12 cellular contexts compared by ENCODE assay signal in the genomic region with DNA sequence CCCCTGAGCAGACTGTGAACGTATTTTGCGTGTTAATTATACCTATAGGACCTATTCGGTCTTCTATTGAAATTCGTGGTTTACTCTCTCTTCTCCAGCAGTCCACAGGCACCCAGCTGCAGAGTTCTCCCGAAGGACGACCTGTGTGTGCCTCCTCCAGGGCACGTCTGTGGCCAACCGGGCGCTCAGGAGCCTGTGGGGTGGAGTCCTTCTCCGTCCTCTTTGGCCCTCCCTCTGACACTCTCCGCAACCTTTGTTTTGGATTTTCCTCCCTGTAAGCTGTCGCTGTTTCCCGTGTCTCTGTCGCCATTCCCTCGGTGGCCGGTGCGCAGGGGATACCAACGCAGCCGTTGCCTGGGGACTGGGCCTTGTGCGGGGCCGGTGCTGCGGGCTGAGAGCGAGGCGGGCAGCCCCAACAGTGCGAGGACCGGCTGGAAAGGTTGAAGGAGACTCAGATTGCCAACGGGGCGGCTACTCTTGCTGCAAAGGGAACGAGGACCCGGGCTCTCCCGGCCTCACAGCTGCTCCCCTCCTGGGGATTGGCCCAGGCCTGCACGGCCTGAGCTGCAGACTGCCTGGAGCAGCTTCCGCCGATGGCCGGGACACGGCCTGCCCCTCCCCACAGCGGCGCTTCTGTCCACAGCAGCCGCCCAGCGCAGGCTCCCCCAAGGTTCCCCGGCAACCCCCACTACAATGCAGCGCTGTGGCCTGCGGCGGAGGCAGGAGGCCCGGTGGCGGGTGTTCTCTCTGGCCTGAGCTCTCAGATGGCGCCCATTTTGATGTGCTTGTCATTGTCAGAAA.
DNase-seq lines count a peak whose midpoint lies in the region; ATAC-seq, FAIRE-seq and TF ChIP-seq lines count a peak whose summit lies in the region.
"Had no signal": no experiment of that assay in that cellular context is flagged by ENCODE, and none has a peak within 500 bp of the region (broad histone marks: within the 10 kb centered on the region; RNA-seq: fewer than 3 reads in every experiment).

No MANE protein-coding gene starts in this region.

- peaks cover 12% of the 10 kb centered on the region for H3K9me3 Mint-ChIP-seq in nephron progenitor cell

- TF ChIP-seq RAD21 in liver (IDR thresholded peaks at IDR 0.05): peak in 1 of 2 donors; percentile 12
- no peak for TF ChIP-seq RAD21 in HepG2 (CRISPR knock-in tag; IDR thresholded peaks at IDR 0.05)

- H3K27me3 Mint-ChIP-seq in nephron progenitor cell (ENCODE audit: low read depth, poor library complexity): peaks cover 11% of the 10 kb centered on the region

- CTCF ChIA-PET in HepG2 (lab: Yijun Ruan, JAX; ENCODE audit: low intra/inter-chr PET ratio, low total read pairs): no interaction called here

- H3K4me3 ChIP-seq in liver (ENCODE audit: low read depth in 1 of 3, low read length in 3 of 3) (peak overlapping the region in 2 of 3 donors; percentile 16 to 19), HepG2 (replicated peaks in 1 of 3; ENCODE audit: insufficient read depth in 1 of 3, low read depth in 2 of 3, low read length in 3 of 3) (no peak overlapping the region)

- intact Hi-C loops in HepG2 (cut with micrococcal nuclease; ENCODE audit: unreplicated experiment): no loop called here

- TF ChIP-seq CTCF in liver (IDR thresholded peaks at IDR 0.05; ENCODE audit: low read depth, low read length, missing input control) (no peak), HepG2 (CRISPR knock-in tag; IDR thresholded peaks at IDR 0.05) (no peak), nephron progenitor cell (IDR thresholded peaks at IDR 0.05) (no peak), GM20000 (IDR thresholded peaks at IDR 0.05; ENCODE audit: extremely low read depth, missing control alignments) (no peak)

- H3K27ac ChIP-seq in liver (ENCODE audit: low read depth in 1 of 2, low read length in 2 of 2) (no peak overlapping the region), HepG2 (ENCODE audit: extremely low read length, insufficient read depth, low read length) (no peak overlapping the region)

- BruUV-seq in HepG2 (replicated peaks; lab: Mats Ljungman, UMichigan): no TSS peak

- H3K9ac ChIP-seq in liver (ENCODE audit: low read depth in 1 of 2, low read length in 2 of 2) (no peak overlapping the region), HepG2 (ENCODE audit: insufficient read depth, low read depth, low read length) (no peak overlapping the region)

- H3K4me1 ChIP-seq in liver (ENCODE audit: control insufficient read depth in 4 of 4, insufficient read depth in 4 of 4, low read length in 3 of 4) (peaks cover 0 to 3% (median 0%) of the 10 kb centered on the region in 4 donors), HepG2 (ENCODE audit: insufficient read depth, low read length) (no peaks in the 10 kb centered on the region)

- 47% methylated on average over 47 of the region's 47 CpGs for WGBS in liver
- WGBS in HepG2 (ENCODE audit: low lambda C conversion rate): 48% methylated on average over 43 of the region's 47 CpGs

- no peak for TF ChIP-seq POLR2A in HepG2 (IDR thresholded peaks at IDR 0.05; ENCODE audit: insufficient read depth in 1 of 2, low read depth in 2 of 2, low read length in 2 of 2)

- H3K79me2 ChIP-seq in HepG2 (ENCODE audit: insufficient read depth, low read length): no peaks in the 10 kb centered on the region

- no peak overlapping the region for H3K4me2 ChIP-seq in HepG2 (ENCODE audit: low read depth, low read length)

- H2AFZ ChIP-seq in HepG2 (ENCODE audit: low read length): no peak overlapping the region

- H3K36me3 ChIP-seq in liver (ENCODE audit: control insufficient read depth in 4 of 4, insufficient read depth in 3 of 4, low read depth in 1 of 4, low read length in 3 of 4) (no peaks in the 10 kb centered on the region), HepG2 (replicated peaks in 1 of 2; ENCODE audit: control insufficient read depth in 1 of 2, insufficient read depth in 2 of 2, low read length in 2 of 2) (no peaks in the 10 kb centered on the region)

- no peak; the same call in 1 of the 3 replicates for ATAC-seq in HepG2
- no peak for ATAC-seq in HG02852 (IDR thresholded peaks at IDR 0.05; ENCODE audit: unreplicated experiment)

- DNase-seq in HepG2 (ENCODE audit: low spot score) (no peak), foreskin melanocyte (peak; percentile 24), nephron progenitor cell (peak; percentile 72), GM20000 (ENCODE audit: low spot score) (no peak), NCI-H774 (lab: John Stamatoyannopoulos, UW) (no peak), DMS153 treated with DMSO at 0.1 percent for 48 hours (lab: John Stamatoyannopoulos, UW; ENCODE audit: unreplicated experiment) (no peak)
- DNase-seq: activated naive CD4-positive, alpha-beta T cell; NCI-H2029 treated with DMSO at 0.1 percent for 48 hours; stimulated activated CD4-positive, alpha-beta T cell treated with anti-CD3 and anti-CD28 coated beads, Interleukin-4, amount 100 ng/mL, for 1 hour had no signal

- no peak for FAIRE-seq in HepG2 (lab: Jason Lieb, UNC)
- FAIRE-seq: A204.1 had no signal

- POLR2A ChIA-PET in HepG2 (lab: Yijun Ruan, JAX): no interaction called here

- H3K9me3 ChIP-seq in liver (ENCODE audit: control insufficient read depth in 4 of 4, low read length in 3 of 4): no peaks in the 10 kb centered on the region
- no peaks in the 10 kb centered on the region for H3K9me3 ChIP-seq in HepG2 (ENCODE audit: low read length)

- in situ Hi-C loops in HepG2 (cut with HindIII; ENCODE audit: extremely low pct_ligation_motif_present, low pct_unique_long_range_greater_than_20kb): no loop called here

- peak overlapping the region; percentile 70 for H3K4me3 Mint-ChIP-seq in nephron progenitor cell

- no peaks in the 10 kb centered on the region for H3K36me3 Mint-ChIP-seq in nephron progenitor cell (ENCODE audit: low read depth)

- peaks cover 61% of the 10 kb centered on the region for H3K4me1 Mint-ChIP-seq in nephron progenitor cell

- no peaks in the 10 kb centered on the region for H4K20me1 ChIP-seq in HepG2 (ENCODE audit: insufficient read depth, low read length)

- H3K27ac Mint-ChIP-seq in nephron progenitor cell: peak overlapping the region; percentile 88

- H3K27me3 ChIP-seq in liver (ENCODE audit: control insufficient read depth in 4 of 4, insufficient read depth in 4 of 4, low read length in 3 of 4) (peaks cover 0 to 4% (median 1%) of the 10 kb centered on the region in 4 donors), HepG2 (ENCODE audit: control insufficient read depth in 1 of 2, insufficient read depth in 2 of 2, low read length in 2 of 2) (peaks cover 0 to 28% of the 10 kb centered on the region in 2 experiments; a peak in 3 of 5 replicates)

- TF ChIP-seq EP300 in HepG2 (IDR thresholded peaks at IDR 0.05; ENCODE audit: low read depth in 2 of 2, low read length in 2 of 2): no peak
- TF ChIP-seq EP300 in HepG2 (CRISPR knock-in tag; IDR thresholded peaks at IDR 0.05; ENCODE audit: borderline replicate concordance): no peak

TF ChIP-seq in liver, 16 proteins besides CTCF, POLR2A, EP300 and RAD21:
- TF ChIP-seq NR2F2 (IDR thresholded peaks at IDR 0.05) (no peak), YY1 (IDR thresholded peaks at IDR 0.05) (peak; percentile 7), RXRA (IDR thresholded peaks at IDR 0.05) (peak in 1 of 2 donors; percentile 34), TAF1 (conservative IDR thresholded peaks at IDR 0.05) (peak; percentile 46), SP1 (IDR thresholded peaks at IDR 0.05) (no peak), EGR1 (IDR thresholded peaks at IDR 0.05; ENCODE audit: low read depth in 2 of 2) (no peak)
TF ChIP-seq in liver: peak in this region for 3.

TF ChIP-seq in HepG2, 621 proteins besides CTCF, POLR2A, EP300 and RAD21:
- no peak for TF ChIP-seq RFX3 (CRISPR knock-in tag; IDR thresholded peaks at IDR 0.05)
- TF ChIP-seq ZNF460 (CRISPR knock-in tag; IDR thresholded peaks at IDR 0.05; ENCODE audit: borderline replicate concordance): no peak
- TF ChIP-seq ZNF546 (CRISPR knock-in tag; conservative IDR thresholded peaks at IDR 0.05): no peak
- TF ChIP-seq ATF2 (CRISPR knock-in tag; IDR thresholded peaks at IDR 0.05): no peak
- no peak for TF ChIP-seq CAMTA2 (CRISPR knock-in tag; IDR thresholded peaks at IDR 0.05; ENCODE audit: borderline replicate concordance)
- TF ChIP-seq TBL1XR1 (IDR thresholded peaks at IDR 0.05; ENCODE audit: borderline replicate concordance, low read length, partially characterized antibody): no peak
- no peak for TF ChIP-seq KMT2A (CRISPR knock-in tag; IDR thresholded peaks at IDR 0.05)

Comparison
In these comparisons a context has a peak if more than half of its experiments do, and no peak if none do; other contexts are left out.
1. H3K4me3 ChIP-seq: peak in liver (2 of 3); none in HepG2 (0 of 3).
2. DNase-seq: peak in foreskin melanocyte (single experiment) and nephron progenitor cell (single experiment); none in HepG2 (single experiment), GM20000 (single experiment), NCI-H774 (single experiment) and DMS153 treated with DMSO at 0.1 percent for 48 hours (single experiment).